Comparison of ENCODE assay signal across 14 cellular contexts in genomic region chr14:35386673-35387125, GRCh38. TPM values are rescaled to one million over a fixed set of nuclear protein-coding genes. Genes with fewer than 3 reads are reported as not detected.
DNase-seq lines count a peak whose midpoint lies in the region; ATAC-seq and TF ChIP-seq lines count a peak whose summit lies in the region.
"Had no signal": no experiment of that assay in that cellular context is flagged by ENCODE, and none has a peak within 500 bp of the region (broad histone marks: within the 10 kb centered on the region; RNA-seq: fewer than 3 reads in every experiment).

No MANE protein-coding gene starts in this region.

- no peak overlapping the region for H4K8ac ChIP-seq in H9 (replicated peaks; ENCODE audit: insufficient read length, low read depth, low read length)

- intact Hi-C loops in left cardiac atrium (cut with DNase I) (loop anchor here in 1 of 2 donors (2.0 kb wide), 1 partner anchor 16 kb away; no protein-coding TSS in a partner anchor), stomach (cut with DNase I; ENCODE audit: low total_unique reads) (no loop called here)

- no peak overlapping the region for H2AK5ac ChIP-seq in H9 (ENCODE audit: insufficient read length, low read length)

- H3K4me2 ChIP-seq in H9 (ENCODE audit: insufficient read depth, insufficient read length, low read length): no peak overlapping the region

- no peak overlapping the region for H2BK20ac ChIP-seq in H9 (ENCODE audit: low read depth, low read length, poor library complexity, severe bottlenecking)

- H3K4ac ChIP-seq in H9 (ENCODE audit: low read depth, low read length): no peak overlapping the region

- no peak overlapping the region for H3K4me3 ChIP-seq in stomach

- H2BK5ac ChIP-seq in H9 (ENCODE audit: insufficient read length, low read length): no peak overlapping the region

- H3K79me1 ChIP-seq in H9 (ENCODE audit: insufficient read depth, low read depth, low read length, poor library complexity, severe bottlenecking): no peaks in the 10 kb centered on the region

- peak overlapping the region in 4 of 5 donors; percentile 84 to 93 (median 88) for H3K27ac ChIP-seq in stomach
- no peak overlapping the region for H3K27ac ChIP-seq in H9 (ENCODE audit: insufficient read length, low read depth, low read length)
- H3K27ac ChIP-seq: VCaP had no signal

- TF ChIP-seq CTCF in stomach (IDR thresholded peaks at IDR 0.05): no peak
- no peak for TF ChIP-seq CTCF in H9 (conservative IDR thresholded peaks at IDR 0.05)

- peak overlapping the region in 1 of 3 experiments; percentile 49; a peak in 2 of 7 replicates for H3K27ac Mint-ChIP-seq in H9
- H3K27ac Mint-ChIP-seq: activated T-cell treated with anti-CD3 and anti-CD28 coated beads, Interleukin-2, amount 50 U/mL, for 24 hours; stimulated activated effector memory CD8-positive, alpha-beta T cell treated with anti-CD3 and anti-CD28 coated beads, Interleukin-12 subunit alpha, Interleukin-12 subunit beta, amount 100 ng/mL, for 72 hours had no signal

- H3K27me3 ChIP-seq in stomach (no peaks in the 10 kb centered on the region), H9 (ENCODE audit: insufficient read depth, low read length) (no peaks in the 10 kb centered on the region)

- peak; percentile 30 to 35 for ATAC-seq in left cardiac atrium
- no peak for ATAC-seq in HG03565 (IDR thresholded peaks at IDR 0.05; ENCODE audit: unreplicated experiment)
- ATAC-seq: PC-3; stimulated activated effector memory CD8-positive, alpha-beta T cell treated with anti-CD3 and anti-CD28 coated beads, Interleukin-12 subunit alpha, Interleukin-12 subunit beta, amount 100 ng/mL, for 72 hours had no signal

- H3T11ph ChIP-seq in H9 (ENCODE audit: low read length): no peak overlapping the region

- H3K9me3 Mint-ChIP-seq in H9: no peaks in the 10 kb centered on the region
- H3K9me3 Mint-ChIP-seq: activated T-cell treated with anti-CD3 and anti-CD28 coated beads, Interleukin-2, amount 50 U/mL, for 24 hours; mesothelial cell of epicardium; stimulated activated effector memory CD8-positive, alpha-beta T cell treated with anti-CD3 and anti-CD28 coated beads, Interleukin-12 subunit alpha, Interleukin-12 subunit beta, amount 100 ng/mL, for 72 hours had no signal

- H3K9ac ChIP-seq in H9 (ENCODE audit: extremely low read depth, insufficient read length, low read length): no peak overlapping the region

- no peak overlapping the region for H2BK120ac ChIP-seq in H9 (ENCODE audit: low read depth, low read length, poor library complexity, severe bottlenecking)

- peak; percentile 99 for DNase-seq in NCI-H2029 (lab: John Stamatoyannopoulos, UW)
- peak; percentile 97 for DNase-seq in RPMI7951 (ENCODE audit: low read depth)
- DNase-seq in left cardiac atrium: no peak
- DNase-seq in stomach: no peak
- no peak for DNase-seq in SW480 (ENCODE audit: low spot score)
- DNase-seq in H9: no peak
- no peak for DNase-seq in T-helper 2 cell
- DNase-seq: activated T-cell treated with anti-CD3 and anti-CD28 coated beads, Interleukin-2, amount 50 U/mL, for 24 hours; EL; PC-3 had no signal

- H3K23me2 ChIP-seq in H9 (ENCODE audit: insufficient read length, low read depth, low read length, poor library complexity, severe bottlenecking): no peaks in the 10 kb centered on the region

- H3K79me2 ChIP-seq in H9 (ENCODE audit: insufficient read depth, low read length): no peaks in the 10 kb centered on the region

- H4K20me1 ChIP-seq in H9 (ENCODE audit: control insufficient read depth, insufficient read depth, insufficient read length): no peaks in the 10 kb centered on the region

- H3K14ac ChIP-seq in H9 (ENCODE audit: insufficient read depth, low read length): no peak overlapping the region

- no peak overlapping the region for H4K91ac ChIP-seq in H9 (ENCODE audit: insufficient read length, low read depth, low read length)

- TF ChIP-seq EP300 in stomach (IDR thresholded peaks at IDR 0.05): no peak

- H3K27me3 Mint-ChIP-seq in H9 (ENCODE audit: low read depth): peaks cover 2% of the 10 kb centered on the region; the same call in 1 of the 2 replicates
- H3K27me3 Mint-ChIP-seq: activated T-cell treated with anti-CD3 and anti-CD28 coated beads, Interleukin-2, amount 50 U/mL, for 24 hours had no signal

- no peak overlapping the region for H3K23ac ChIP-seq in H9 (ENCODE audit: insufficient read length, low read depth, low read length)

- H4K5ac ChIP-seq in H9 (ENCODE audit: insufficient read length, low read depth, low read length): no peak overlapping the region

- H2BK12ac ChIP-seq in H9 (ENCODE audit: insufficient read length, low read depth, low read length): no peak overlapping the region

- H2BK15ac ChIP-seq in H9 (ENCODE audit: low read depth, low read length): no peak overlapping the region

- H3K4me1 Mint-ChIP-seq in H9: peaks cover 23 to 49% of the 10 kb centered on the region in 2 experiments

- H3K18ac ChIP-seq in H9 (ENCODE audit: insufficient read length, low read depth, low read length): no peak overlapping the region

- WGBS in stomach, 5 donors: 65 to 76% (median 73%) methylated on average over 12 of the region's 12 CpGs
- no CpG with 5 or more reads among the region's 12 CpGs for WGBS in H9 (ENCODE audit: extremely low coverage, insufficient read length, low lambda C conversion rate)

- H3K4me3 Mint-ChIP-seq in H9: no peak overlapping the region
- H3K4me3 Mint-ChIP-seq: activated T-cell treated with anti-CD3 and anti-CD28 coated beads, Interleukin-2, amount 50 U/mL, for 24 hours; mesothelial cell of epicardium; stimulated activated effector memory CD8-positive, alpha-beta T cell treated with anti-CD3 and anti-CD28 coated beads, Interleukin-12 subunit alpha, Interleukin-12 subunit beta, amount 100 ng/mL, for 72 hours had no signal

- no peaks in the 10 kb centered on the region; a peak in 1 of 7 replicates for H3K36me3 Mint-ChIP-seq in H9 (ENCODE audit: insufficient read depth in 1 of 3, low read depth in 3 of 3)
- H3K36me3 Mint-ChIP-seq: mesothelial cell of epicardium; stimulated activated effector memory CD8-positive, alpha-beta T cell treated with anti-CD3 and anti-CD28 coated beads, Interleukin-12 subunit alpha, Interleukin-12 subunit beta, amount 100 ng/mL, for 72 hours had no signal

- no peak for TF ChIP-seq POLR2A in stomach (IDR thresholded peaks at IDR 0.05)

- H3K4me1 ChIP-seq in stomach: peaks cover 26 to 38% (median 32%) of the 10 kb centered on the region in 4 donors
- no peaks in the 10 kb centered on the region; the same call in 1 of the 2 replicates for H3K4me1 ChIP-seq in H9 (ENCODE audit: insufficient read depth, low read length)

- H3K36me3 ChIP-seq in stomach: no peaks in the 10 kb centered on the region

- no peak overlapping the region for H3K56ac ChIP-seq in H9 (ENCODE audit: insufficient read length, low read depth, low read length)

- no peaks in the 10 kb centered on the region for H3K9me3 ChIP-seq in stomach
- H3K9me3 ChIP-seq in H9 (ENCODE audit: control insufficient read depth, low read depth, low read length): no peaks in the 10 kb centered on the region

- no peak overlapping the region for H2AFZ ChIP-seq in H9 (ENCODE audit: low read length)

RNA-seq across cellular contexts. Expression of gene NFKBIA, which starts 17.9 kb away (rescaled TPM):
- 85.4 and 97.9 TPM in 2 replicates for total RNA-seq in RPMI7951 (2014; rRNA removed; shearing (Covaris generic))
- total RNA-seq in left cardiac atrium (100 to 1,000 TPM in 1 of 2 donors, 10 to 100 TPM in 1; 99.0 to 103 TPM), stomach (100 to 1,000 TPM; 166 to 605 (median 226) TPM), H9 (2021) (38.4 and 39.1 TPM in 2 replicates)
- polyA plus RNA-seq in stomach: 100 to 1,000 TPM; 107 to 136 (median 131) TPM

Comparison
In these comparisons a context has a peak if more than half of its experiments do, and no peak if none do; other contexts are left out.
1. DNase-seq: peak in NCI-H2029 (single experiment) and RPMI7951 (single experiment); none in left cardiac atrium (single experiment), stomach (single experiment), SW480 (single experiment), H9 (single experiment) and T-helper 2 cell (0 of 5).